ENCODE assay signal across 9 cellular contexts in genomic region chr1:184945678-184946412, GRCh38. TPM values are rescaled to one million over a fixed set of nuclear protein-coding genes. Genes with fewer than 3 reads are reported as not detected.
DNase-seq lines count a peak whose midpoint lies in the region; TF ChIP-seq lines count a peak whose summit lies in the region.
"Had no signal": no experiment of that assay in that cellular context is flagged by ENCODE, and none has a peak within 500 bp of the region (broad histone marks: within the 10 kb centered on the region; RNA-seq: fewer than 3 reads in every experiment).

No MANE protein-coding gene starts in this region.

- peak overlapping the region in 2 of 3 experiments; percentile 19 to 41; a peak in 4 of 7 replicates for H3K27ac Mint-ChIP-seq in H9

- no peak overlapping the region for H3K4me3 Mint-ChIP-seq in H9
- H3K4me3 Mint-ChIP-seq: activated T-cell treated with anti-CD3 and anti-CD28 coated beads, Interleukin-2, amount 50 U/mL, for 4 hours had no signal

- no peak overlapping the region for H2BK12ac ChIP-seq in H9 (ENCODE audit: insufficient read length, low read depth, low read length)

- no peak overlapping the region for H2AFZ ChIP-seq in H9 (ENCODE audit: low read length)

- H3K4me1 ChIP-seq in H9 (ENCODE audit: insufficient read depth, low read length): peaks cover 2% of the 10 kb centered on the region; the same call in 1 of the 2 replicates

- H3K18ac ChIP-seq in H9 (ENCODE audit: insufficient read length, low read depth, low read length): no peak overlapping the region

- no peaks in the 10 kb centered on the region for H3K27me3 ChIP-seq in H9 (ENCODE audit: insufficient read depth, low read length)

- no peaks in the 10 kb centered on the region for H3K79me1 ChIP-seq in H9 (ENCODE audit: insufficient read depth, low read depth, low read length, poor library complexity, severe bottlenecking)

- H2BK5ac ChIP-seq in H9 (ENCODE audit: insufficient read length, low read length): no peak overlapping the region

- DNase-seq in DMS 273 treated with DMSO at 0.1 percent for 48 hours (lab: John Stamatoyannopoulos, UW) (peak; percentile 67), H9 (no peak), RPMI8226 (peak; percentile 20), medulla oblongata (ENCODE audit: extremely low spot score) (peak; percentile 73), NCI-H69 (lab: John Stamatoyannopoulos, UW) (no peak), OCI-M2 (lab: John Stamatoyannopoulos, UW; ENCODE audit: unreplicated experiment) (no peak), DMS79 (lab: John Stamatoyannopoulos, UW) (no peak), NCI-H82 treated with DMSO at 0.1 percent for 48 hours (lab: John Stamatoyannopoulos, UW; ENCODE audit: unreplicated experiment) (no peak)
- DNase-seq: activated T-cell treated with anti-CD3 and anti-CD28 coated beads, Interleukin-2, amount 50 U/mL, for 4 hours had no signal

- H3K9me3 Mint-ChIP-seq in H9: no peaks in the 10 kb centered on the region
- H3K9me3 Mint-ChIP-seq: activated T-cell treated with anti-CD3 and anti-CD28 coated beads, Interleukin-2, amount 50 U/mL, for 4 hours had no signal

- no peak overlapping the region for H2BK15ac ChIP-seq in H9 (ENCODE audit: low read depth, low read length)

- no peaks in the 10 kb centered on the region for H3K79me2 ChIP-seq in H9 (ENCODE audit: insufficient read depth, low read length)

- no peak overlapping the region for H3K23ac ChIP-seq in H9 (ENCODE audit: insufficient read length, low read depth, low read length)

- no peak overlapping the region for H4K91ac ChIP-seq in H9 (ENCODE audit: insufficient read length, low read depth, low read length)

- no peaks in the 10 kb centered on the region for H3K9me3 ChIP-seq in H9 (ENCODE audit: control insufficient read depth, low read depth, low read length)

- H3K36me3 Mint-ChIP-seq in H9 (ENCODE audit: insufficient read depth in 1 of 3, low read depth in 3 of 3): peaks cover 0 to 6% (median 0%) of the 10 kb centered on the region in 3 experiments; a peak in 2 of 7 replicates

- no peaks in the 10 kb centered on the region for H3K23me2 ChIP-seq in H9 (ENCODE audit: insufficient read length, low read depth, low read length, poor library complexity, severe bottlenecking)

- H3K27ac ChIP-seq in H9 (ENCODE audit: insufficient read length, low read depth, low read length): no peak overlapping the region

- no peak overlapping the region for H4K8ac ChIP-seq in H9 (replicated peaks; ENCODE audit: insufficient read length, low read depth, low read length)

- no peaks in the 10 kb centered on the region for H4K20me1 ChIP-seq in H9 (ENCODE audit: control insufficient read depth, insufficient read depth, insufficient read length)

- no peak overlapping the region for H2BK20ac ChIP-seq in H9 (ENCODE audit: low read depth, low read length, poor library complexity, severe bottlenecking)

- H3K4me1 Mint-ChIP-seq in H9: peaks cover 18% of the 10 kb centered on the region in 2 experiments

- no peak for TF ChIP-seq CTCF in H9 (conservative IDR thresholded peaks at IDR 0.05)

- no peak overlapping the region for H3K56ac ChIP-seq in H9 (ENCODE audit: insufficient read length, low read depth, low read length)

- no peak overlapping the region for H3K9ac ChIP-seq in H9 (ENCODE audit: extremely low read depth, insufficient read length, low read length)

- no peak overlapping the region for H2AK5ac ChIP-seq in H9 (ENCODE audit: insufficient read length, low read length)

- no peak overlapping the region for H2BK120ac ChIP-seq in H9 (ENCODE audit: low read depth, low read length, poor library complexity, severe bottlenecking)

- WGBS in H9 (ENCODE audit: extremely low coverage, insufficient read length, low lambda C conversion rate): no CpG with 5 or more reads among the region's 5 CpGs

- no peak overlapping the region for H4K5ac ChIP-seq in H9 (ENCODE audit: insufficient read length, low read depth, low read length)

- no peaks in the 10 kb centered on the region for H3K27me3 Mint-ChIP-seq in H9 (ENCODE audit: low read depth)

- H3T11ph ChIP-seq in H9 (ENCODE audit: low read length): no peak overlapping the region

- no peak overlapping the region for H3K14ac ChIP-seq in H9 (ENCODE audit: insufficient read depth, low read length)

- no peak overlapping the region for H3K4ac ChIP-seq in H9 (ENCODE audit: low read depth, low read length)

- H3K4me2 ChIP-seq in H9 (ENCODE audit: insufficient read depth, insufficient read length, low read length): no peak overlapping the region

RNA-seq across cellular contexts. Expression of gene NIBAN1, which starts 28.5 kb away (rescaled TPM):
- 5.9 and 6.0 TPM in 2 replicates for total RNA-seq in H9 (2021)

Comparison
In these comparisons a context has a peak if more than half of its experiments do, and no peak if none do; other contexts are left out.
1. DNase-seq: peak in DMS 273 treated with DMSO at 0.1 percent for 48 hours (single experiment), RPMI8226 (single experiment) and medulla oblongata (single experiment); none in H9 (single experiment), NCI-H69 (single experiment), OCI-M2 (single experiment), DMS79 (single experiment) and NCI-H82 treated with DMSO at 0.1 percent for 48 hours (single experiment).